ENCODE assay signal across 4 cellular contexts in genomic region chr5:114700823-114701222, GRCh38.
"Had no signal": no experiment of that assay in that cellular context is flagged by ENCODE, and none has a peak within 500 bp of the region (broad histone marks: within the 10 kb centered on the region; RNA-seq: fewer than 3 reads in every experiment).

No MANE protein-coding gene starts in this region.

- H3K27ac ChIP-seq: HL-60 had no signal

- H3K4me3 ChIP-seq: K562 had no signal

- ATAC-seq: HepG2, K562 had no signal

- DNase-seq: IMR-90 had no signal
